In genomic region chr1:175317309-175317708, GRCh38 we compare ENCODE assay signal across 8 cellular contexts.
DNase-seq lines count a peak whose midpoint lies in the region; ATAC-seq and TF ChIP-seq lines count a peak whose summit lies in the region.
"Had no signal": no experiment of that assay in that cellular context is flagged by ENCODE, and none has a peak within 500 bp of the region (broad histone marks: within the 10 kb centered on the region; RNA-seq: fewer than 3 reads in every experiment).

No MANE protein-coding gene starts in this region.

- H3K4me3 ChIP-seq in colonic mucosa, result no peak overlapping the region
- H3K4me3 ChIP-seq in neutrophil (ENCODE audit: low read depth in 1 of 2, low read length in 1 of 2), result no peak overlapping the region

- no peaks in the 10 kb centered on the region for H3K4me1 ChIP-seq in colonic mucosa
- H3K4me1 ChIP-seq in neutrophil (ENCODE audit: control insufficient read depth in 1 of 2, insufficient read depth in 1 of 2, low read depth in 1 of 2, low read length in 1 of 2), result peaks cover 33 to 35% of the 10 kb centered on the region in 2 experiments

- H3K9me3 ChIP-seq in colonic mucosa (no peaks in the 10 kb centered on the region), neutrophil (no peaks in the 10 kb centered on the region)

- no peak overlapping the region for H3K9ac ChIP-seq in colonic mucosa (ENCODE audit: low read depth in 2 of 2, low read length in 2 of 2)

- H3K27ac ChIP-seq in colonic mucosa (no peak overlapping the region), neutrophil (no peak overlapping the region)

- peak; percentile 19 for DNase-seq in Daoy (ENCODE audit: low read depth)
- no peak for DNase-seq in colonic mucosa
- no peak for DNase-seq in NK-92 treated with Interleukin-12 subunit alpha and Interleukin-12 subunit beta, amount 100 ng/mL, for 24 hours (lab: John Stamatoyannopoulos, UW)
- DNase-seq: NCI-H1092 had no signal

- TF ChIP-seq CTCF in LNCAP (IDR thresholded peaks at IDR 0.05), result peak; percentile 77
- peak; percentile 23 for TF ChIP-seq CTCF in colonic mucosa (IDR thresholded peaks at IDR 0.05)
- TF ChIP-seq CTCF in neutrophil (IDR thresholded peaks at IDR 0.05), result peak; percentile 33

- H3K36me3 ChIP-seq in colonic mucosa, result no peaks in the 10 kb centered on the region
- no peaks in the 10 kb centered on the region for H3K36me3 ChIP-seq in neutrophil

- ATAC-seq in HG02623 (IDR thresholded peaks at IDR 0.05; ENCODE audit: unreplicated experiment) (no peak), HG03439 (IDR thresholded peaks at IDR 0.05; ENCODE audit: unreplicated experiment) (no peak)

- intact Hi-C loops in colonic mucosa (cut with DNase I), result loop anchor here (5.0 kb wide), 1 partner anchor 285 kb away; no protein-coding TSS in a partner anchor

- no peaks in the 10 kb centered on the region for H3K27me3 ChIP-seq in colonic mucosa
- no peaks in the 10 kb centered on the region for H3K27me3 ChIP-seq in neutrophil

Comparison
In these comparisons a context has a peak if more than half of its experiments do, and no peak if none do; other contexts are left out.
1. CTCF ChIP-seq: peak in every context shown above with its lines; median percentile 77 in LNCAP; 33 in neutrophil; 23 in colonic mucosa.